In genomic region chrX:72308566-72309296, GRCh38 we compare ENCODE assay signal across 1 cellular context.
TF ChIP-seq lines count a peak whose summit lies in the region.

No MANE protein-coding gene starts in this region.

TF ChIP-seq in HEK293, 187 proteins besides CTCF, POLR2A, EP300 and RAD21 (continued from another document and continues in another):
- peak; percentile 82; the same call in 1 of the 2 replicates for TF ChIP-seq ZFP69B (tag by site-specific recombination; IDR thresholded peaks at IDR 0.05)
- no peak for TF ChIP-seq ZNF843 (tag by site-specific recombination; IDR thresholded peaks at IDR 0.05)
- no peak for TF ChIP-seq ZBTB11 (tag by site-specific recombination; conservative IDR thresholded peaks at IDR 0.05; ENCODE audit: low read depth)
- no peak; the same call in 1 of the 2 replicates for TF ChIP-seq ZNF660 (tag by site-specific recombination; IDR thresholded peaks at IDR 0.05)
- TF ChIP-seq INSM2 (tag by site-specific recombination; IDR thresholded peaks at IDR 0.05), result no peak
- 0 out of 2 replicates have a peak, but pooled peaks have one; percentile 51 for TF ChIP-seq KLF10 (tag by site-specific recombination; IDR thresholded peaks at IDR 0.05)
- peak; percentile 67; the same call in 1 of the 2 replicates for TF ChIP-seq ZBTB17 (tag by site-specific recombination; IDR thresholded peaks at IDR 0.05)
- TF ChIP-seq ZNF223 (tag by site-specific recombination; IDR thresholded peaks at IDR 0.05), result no peak
- no peak for TF ChIP-seq ZBTB10 (tag by site-specific recombination; IDR thresholded peaks at IDR 0.05)
- no peak for TF ChIP-seq KLF1 (tag by site-specific recombination; IDR thresholded peaks at IDR 0.05)
- no peak for TF ChIP-seq TSHZ1 (tag by site-specific recombination; IDR thresholded peaks at IDR 0.05; ENCODE audit: borderline replicate concordance)
- TF ChIP-seq ZBTB48 (tag by site-specific recombination; IDR thresholded peaks at IDR 0.05), result no peak
- TF ChIP-seq SCRT2 (tag by site-specific recombination; IDR thresholded peaks at IDR 0.05), result no peak
- no peak for TF ChIP-seq ZNF391 (tag by site-specific recombination; IDR thresholded peaks at IDR 0.05; ENCODE audit: borderline replicate concordance, low read depth)
- TF ChIP-seq ZNF140 (tag by site-specific recombination; IDR thresholded peaks at IDR 0.05), result no peak
- no peak; the same call in none of the 2 replicates for TF ChIP-seq ZNF561 (tag by site-specific recombination; IDR thresholded peaks at IDR 0.05; ENCODE audit: borderline replicate concordance)
- TF ChIP-seq SP7 (tag by site-specific recombination; IDR thresholded peaks at IDR 0.05), result 0 out of 2 replicates have a peak, but pooled peaks have one; percentile 36
- TF ChIP-seq ZNF621 (tag by site-specific recombination; IDR thresholded peaks at IDR 0.05), result no peak
- no peak for TF ChIP-seq BCL11A (tag by site-specific recombination; IDR thresholded peaks at IDR 0.05; ENCODE audit: low read depth)
- no peak for TF ChIP-seq ZNF473 (tag by site-specific recombination; IDR thresholded peaks at IDR 0.05)
- TF ChIP-seq SP3 (tag by site-specific recombination; IDR thresholded peaks at IDR 0.05), result peak; percentile 30; the same call in 1 of the 2 replicates
- TF ChIP-seq ZNF510 (tag by site-specific recombination; IDR thresholded peaks at IDR 0.05; ENCODE audit: insufficient replicate concordance), result no peak
- TF ChIP-seq ZNF221 (tag by site-specific recombination; IDR thresholded peaks at IDR 0.05; ENCODE audit: borderline replicate concordance), result no peak
- TF ChIP-seq ZBTB1 (tag by site-specific recombination; IDR thresholded peaks at IDR 0.05), result no peak
- TF ChIP-seq HIC1 (tag by site-specific recombination; IDR thresholded peaks at IDR 0.05), result no peak
- TF ChIP-seq ZNF121 (tag by site-specific recombination; IDR thresholded peaks at IDR 0.05), result no peak
- TF ChIP-seq ZNF544 (tag by site-specific recombination; IDR thresholded peaks at IDR 0.05), result no peak
- TF ChIP-seq ZBTB49 (tag by site-specific recombination; IDR thresholded peaks at IDR 0.05; ENCODE audit: low read depth), result no peak
- no peak for TF ChIP-seq ZNF202 (tag by site-specific recombination; IDR thresholded peaks at IDR 0.05; ENCODE audit: borderline replicate concordance)
- TF ChIP-seq ZNF692 (tag by site-specific recombination; IDR thresholded peaks at IDR 0.05), result peak; percentile 65; the same call in 1 of the 2 replicates
- peak; percentile 75 for TF ChIP-seq ZNF341 (tag by site-specific recombination; IDR thresholded peaks at IDR 0.05; ENCODE audit: low read depth)
- no peak for TF ChIP-seq PBX3 (CRISPR knock-in tag; IDR thresholded peaks at IDR 0.05)
- no peak for TF ChIP-seq ZNF558 (tag by site-specific recombination; IDR thresholded peaks at IDR 0.05)
- no peak for TF ChIP-seq ZNF791 (tag by site-specific recombination; IDR thresholded peaks at IDR 0.05)
- no peak for TF ChIP-seq ZNF530 (tag by site-specific recombination; IDR thresholded peaks at IDR 0.05; ENCODE audit: low read depth)
- TF ChIP-seq ZIC2 (tag by site-specific recombination; IDR thresholded peaks at IDR 0.05), result peak; percentile 46
- TF ChIP-seq FEZF1 (tag by site-specific recombination; IDR thresholded peaks at IDR 0.05), result 0 out of 2 replicates have a peak, but pooled peaks have one; percentile 6
- TF ChIP-seq ZNF513 (tag by site-specific recombination; IDR thresholded peaks at IDR 0.05), result no peak
